9 cellular contexts compared by ENCODE assay signal in the genomic region with DNA sequence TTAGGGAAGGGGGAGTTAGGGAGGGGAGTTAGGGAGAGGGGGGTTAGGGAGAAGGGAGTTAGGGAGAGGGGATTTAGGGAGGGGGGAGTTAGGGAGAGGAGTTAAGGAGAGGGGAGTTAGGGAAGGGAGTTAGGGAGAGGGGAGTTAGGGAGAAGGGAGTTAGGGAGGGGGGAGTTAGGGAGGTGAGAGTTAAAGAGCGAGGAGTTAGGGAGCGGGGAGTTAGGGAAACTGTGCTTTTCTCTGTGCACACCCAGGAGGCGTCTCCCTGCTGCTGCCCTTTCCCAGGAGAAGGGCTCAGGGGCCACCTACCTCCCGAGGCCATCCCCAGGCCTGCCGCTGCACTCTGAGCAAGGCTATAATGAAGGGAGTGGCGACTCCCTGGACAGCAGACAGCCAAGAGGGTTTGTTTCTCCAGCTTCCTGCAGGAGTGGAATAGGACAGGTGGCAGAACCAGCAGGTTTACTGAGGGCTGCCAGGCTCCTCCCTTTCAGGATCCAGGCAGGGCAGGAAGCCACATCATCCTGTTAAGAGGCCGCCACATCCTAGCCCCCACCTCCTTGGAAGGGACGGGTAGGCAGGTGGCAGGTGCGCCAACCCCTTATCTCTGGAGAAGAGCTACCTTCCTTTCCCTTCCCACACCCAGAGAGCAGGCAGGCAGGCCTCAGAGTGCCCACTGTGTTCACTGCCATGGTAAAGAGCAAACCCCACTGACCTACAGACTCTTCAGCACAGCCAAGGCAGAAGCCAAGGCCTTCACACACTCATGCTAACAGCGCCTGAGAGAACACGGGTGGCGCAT. TPM values are rescaled to one million over a fixed set of nuclear protein-coding genes. Genes with fewer than 3 reads are reported as not detected.
DNase-seq lines count a peak whose midpoint lies in the region; FAIRE-seq and TF ChIP-seq lines count a peak whose summit lies in the region.
"Had no signal": no experiment of that assay in that cellular context is flagged by ENCODE, and none has a peak within 500 bp of the region (broad histone marks: within the 10 kb centered on the region; RNA-seq: fewer than 3 reads in every experiment).

No MANE protein-coding gene starts in this region.

- BruUV-seq in A673 (replicated peaks; lab: Mats Ljungman, UMichigan), result no TSS peak

- peaks cover 9% of the 10 kb centered on the region for H3K36me3 ChIP-seq in CD4-positive, alpha-beta memory T cell (ENCODE audit: insufficient read depth, low read length)
- H3K36me3 ChIP-seq in A673 (ENCODE audit: insufficient read depth, low read length, poor library complexity, severe bottlenecking), result no peaks in the 10 kb centered on the region

- TF ChIP-seq CTCF in mesothelial cell of epicardium (IDR thresholded peaks at IDR 0.05; ENCODE audit: unreplicated experiment) (no peak), A673 (conservative IDR thresholded peaks at IDR 0.05; ENCODE audit: low read depth, low read length) (no peak)

- H3K36me3 Mint-ChIP-seq in CD4-positive, alpha-beta memory T cell, result peaks cover 2 to 35% of the 10 kb centered on the region in 2 donors
- H3K36me3 Mint-ChIP-seq in activated CD4-positive, alpha-beta memory T cell treated with anti-CD3 and anti-CD28 coated beads, Interleukin-2, amount 10 ng/mL, durations not matched to agents 7 days and 5 days (ENCODE audit: low read depth), result peaks cover 30% of the 10 kb centered on the region
- H3K36me3 Mint-ChIP-seq in mesothelial cell of epicardium, result peaks cover 5% of the 10 kb centered on the region

- H3K9me3 Mint-ChIP-seq in CD4-positive, alpha-beta memory T cell, result peaks cover 0 to 5% (median 0%) of the 10 kb centered on the region in 8 donors
- no peaks in the 10 kb centered on the region for H3K9me3 Mint-ChIP-seq in activated CD4-positive, alpha-beta memory T cell treated with anti-CD3 and anti-CD28 coated beads, Interleukin-2, amount 10 ng/mL, durations not matched to agents 7 days and 5 days
- H3K9me3 Mint-ChIP-seq in mesothelial cell of epicardium, result no peaks in the 10 kb centered on the region
- H3K9me3 Mint-ChIP-seq: stimulated activated naive CD8-positive, alpha-beta T cell treated with anti-CD3 and anti-CD28 coated beads, Interleukin-15, Interleukin-2, amounts not matched to agents 100 ng/mL and 50 ng/mL, for 24 hours had no signal

- H3K4me3 ChIP-seq in CD4-positive, alpha-beta memory T cell (ENCODE audit: low read length in 2 of 2), result no peak overlapping the region
- no peak overlapping the region for H3K4me3 ChIP-seq in A673 (ENCODE audit: low read depth, low read length, poor library complexity, severe bottlenecking)

- no peak for TF ChIP-seq POLR2A in GM12891 (IDR thresholded peaks at IDR 0.05; ENCODE audit: low read depth, low read length)

- H3K4me1 ChIP-seq in CD4-positive, alpha-beta memory T cell (ENCODE audit: insufficient read depth, low read length), result peaks cover 48% of the 10 kb centered on the region
- H3K4me1 ChIP-seq in A673 (ENCODE audit: insufficient read depth, low read length, poor library complexity, severe bottlenecking), result peaks cover 4% of the 10 kb centered on the region

- POLR2A ChIA-PET in CD4-positive, alpha-beta memory T cell (lab: Charles Lee; ENCODE audit: partially characterized antibody), result no interaction called here
- POLR2A ChIA-PET in activated CD4-positive, alpha-beta memory T cell treated with anti-CD3 and anti-CD28 coated beads, Interleukin-2, amount 10 ng/mL, durations not matched to agents 7 days and 5 days (lab: Charles Lee), result no interaction called here
- POLR2A ChIA-PET in A673 (lab: Charles Lee; ENCODE audit: low non-redundant PET), result interaction anchor here (0.6 kb wide), 1 partner anchor 1068 kb away, joined by 5 read pairs; no protein-coding TSS in a partner anchor

- H3K27me3 Mint-ChIP-seq in CD4-positive, alpha-beta memory T cell, result no peaks in the 10 kb centered on the region
- no peaks in the 10 kb centered on the region for H3K27me3 Mint-ChIP-seq in activated CD4-positive, alpha-beta memory T cell treated with anti-CD3 and anti-CD28 coated beads, Interleukin-2, amount 10 ng/mL, durations not matched to agents 7 days and 5 days
- H3K27me3 Mint-ChIP-seq in mesothelial cell of epicardium (ENCODE audit: low read depth), result no peaks in the 10 kb centered on the region
- H3K27me3 Mint-ChIP-seq: stimulated activated naive CD8-positive, alpha-beta T cell treated with anti-CD3 and anti-CD28 coated beads, Interleukin-15, Interleukin-2, amounts not matched to agents 100 ng/mL and 50 ng/mL, for 24 hours had no signal

- intact Hi-C loops in CD4-positive, alpha-beta memory T cell (cut with micrococcal nuclease), result no loop called here
- intact Hi-C loops in A673 (cut with micrococcal nuclease; ENCODE audit: unreplicated experiment), result no loop called here

- DNase-seq in CD4-positive, alpha-beta memory T cell, result peak in 4 of 5 donors; percentile 16 to 26 (median 18)
- peak; percentile 75 for DNase-seq in NCI-H1105 (lab: John Stamatoyannopoulos, UW)
- peak; percentile 35 for DNase-seq in activated CD4-positive, alpha-beta memory T cell treated with anti-CD3 and anti-CD28 coated beads, Interleukin-2, amount 10 ng/mL, durations not matched to agents 7 days and 5 days
- no peak for DNase-seq in mesothelial cell of epicardium (ENCODE audit: low spot score in 2 of 2, unreplicated experiment in 2 of 2)
- no peak for DNase-seq in NCI-H2227 treated with DMSO at 0.1 percent for 48 hours (lab: John Stamatoyannopoulos, UW)
- no peak for DNase-seq in A673 (ENCODE audit: low spot score)
- DNase-seq in GM12891 (ENCODE audit: insufficient read length, low spot score), result no peak
- DNase-seq in AG08396 (ENCODE audit: low spot score), result no peak

- peak overlapping the region; percentile 42 to 85 (median 67) for H3K27ac Mint-ChIP-seq in CD4-positive, alpha-beta memory T cell
- H3K27ac Mint-ChIP-seq in activated CD4-positive, alpha-beta memory T cell treated with anti-CD3 and anti-CD28 coated beads, Interleukin-2, amount 10 ng/mL, durations not matched to agents 7 days and 5 days, result peak overlapping the region; percentile 48
- peak overlapping the region; percentile 47 for H3K27ac Mint-ChIP-seq in mesothelial cell of epicardium
- H3K27ac Mint-ChIP-seq: stimulated activated naive CD8-positive, alpha-beta T cell treated with anti-CD3 and anti-CD28 coated beads, Interleukin-15, Interleukin-2, amounts not matched to agents 100 ng/mL and 50 ng/mL, for 24 hours had no signal

- CTCF ChIA-PET in CD4-positive, alpha-beta memory T cell (lab: Charles Lee; ENCODE audit: partially characterized antibody), result interaction anchor here (1.6 kb wide), 1 partner anchor 9 kb away, joined by 5 read pairs; no protein-coding TSS in a partner anchor
- CTCF ChIA-PET in activated CD4-positive, alpha-beta memory T cell treated with anti-CD3 and anti-CD28 coated beads, Interleukin-2, amount 10 ng/mL, durations not matched to agents 7 days and 5 days (lab: Charles Lee), result no interaction called here
- CTCF ChIA-PET in A673 (lab: Charles Lee), result no interaction called here

- FAIRE-seq in GM12891 (lab: Jason Lieb, UNC), result no peak

- H3K27me3 ChIP-seq in CD4-positive, alpha-beta memory T cell (ENCODE audit: insufficient read depth, low read length), result no peaks in the 10 kb centered on the region
- no peaks in the 10 kb centered on the region for H3K27me3 ChIP-seq in A673 (replicated peaks; ENCODE audit: insufficient read depth, low read depth, low read length, poor library complexity)

- H3K27ac ChIP-seq in CD4-positive, alpha-beta memory T cell (ENCODE audit: low read depth, low read length), result peak overlapping the region; percentile 13
- H3K27ac ChIP-seq in A673 (ENCODE audit: low read depth, low read length, poor library complexity, severe bottlenecking), result no peak overlapping the region

- peak overlapping the region in 7 of 8 donors; percentile 17 to 63 (median 47) for H3K4me3 Mint-ChIP-seq in CD4-positive, alpha-beta memory T cell
- H3K4me3 Mint-ChIP-seq in activated CD4-positive, alpha-beta memory T cell treated with anti-CD3 and anti-CD28 coated beads, Interleukin-2, amount 10 ng/mL, durations not matched to agents 7 days and 5 days, result no peak overlapping the region
- no peak overlapping the region for H3K4me3 Mint-ChIP-seq in mesothelial cell of epicardium
- H3K4me3 Mint-ChIP-seq: stimulated activated naive CD8-positive, alpha-beta T cell treated with anti-CD3 and anti-CD28 coated beads, Interleukin-15, Interleukin-2, amounts not matched to agents 100 ng/mL and 50 ng/mL, for 24 hours had no signal

- peaks cover 35 to 57% (median 49%) of the 10 kb centered on the region in 4 donors for H3K4me1 Mint-ChIP-seq in CD4-positive, alpha-beta memory T cell
- peaks cover 44% of the 10 kb centered on the region for H3K4me1 Mint-ChIP-seq in activated CD4-positive, alpha-beta memory T cell treated with anti-CD3 and anti-CD28 coated beads, Interleukin-2, amount 10 ng/mL, durations not matched to agents 7 days and 5 days
- peaks cover 23% of the 10 kb centered on the region for H3K4me1 Mint-ChIP-seq in mesothelial cell of epicardium

- H3K9me3 ChIP-seq in CD4-positive, alpha-beta memory T cell (ENCODE audit: control insufficient read depth in 1 of 2, low read length in 2 of 2), result no peaks in the 10 kb centered on the region
- no peaks in the 10 kb centered on the region for H3K9me3 ChIP-seq in A673 (ENCODE audit: low read depth, low read length, poor library complexity, severe bottlenecking)

TF ChIP-seq in GM12891, 5 proteins besides CTCF, POLR2A, EP300 and RAD21 (continues in another document):
- TF ChIP-seq POLR2AphosphoS5 (IDR thresholded peaks at IDR 0.05; ENCODE audit: low read depth, low read length) (no peak), SPI1 (IDR thresholded peaks at IDR 0.05; ENCODE audit: low read depth, low read length) (no peak)

RNA-seq across cellular contexts. Expression of a gene that starts 4.3 kb away (rescaled TPM):
- total RNA-seq in CD4-positive, alpha-beta memory T cell, result 10 to 100 TPM; 57.9 to 59.4 TPM
- polyA plus RNA-seq in CD4-positive, alpha-beta memory T cell, result 10 to 100 TPM in 1 of 2 donors, 1 to 10 TPM in 1; 7.2 to 10.5 TPM
- total RNA-seq in activated CD4-positive, alpha-beta memory T cell treated with anti-CD3 and anti-CD28 coated beads, Interleukin-2, amount 10 ng/mL, durations not matched to agents 7 days and 5 days, result 10 to 100 TPM; 78.4 to 81.1 TPM
- total RNA-seq in mesothelial cell of epicardium (64.2 to 79.3 TPM (median 68.2 TPM) in 3 replicates), A673 (2021) (54.2 and 67.9 TPM in 2 replicates)
- polyA plus RNA-seq in GM12891 (2012; ENCODE audit: low read depth, missing spikeins), result 24.6 TPM

RNA-seq across cellular contexts. Expression of a gene that starts 18.7 kb away (rescaled TPM):
- not detected for total RNA-seq in CD4-positive, alpha-beta memory T cell
- polyA plus RNA-seq in CD4-positive, alpha-beta memory T cell, result not detected
- total RNA-seq in activated CD4-positive, alpha-beta memory T cell treated with anti-CD3 and anti-CD28 coated beads, Interleukin-2, amount 10 ng/mL, durations not matched to agents 7 days and 5 days, result not detected
- total RNA-seq in mesothelial cell of epicardium (21.9 to 22.1 TPM (median 22.1 TPM) in 3 replicates), A673 (2021) (3.8 and 6.3 TPM in 2 replicates)
- 0.05 TPM for polyA plus RNA-seq in GM12891 (2012; ENCODE audit: low read depth, missing spikeins)

RNA-seq across cellular contexts. Expression of a gene that starts 25.5 kb away (rescaled TPM):
- total RNA-seq in CD4-positive, alpha-beta memory T cell, result 10 to 100 TPM; 44.8 to 45.5 TPM
- 10 to 100 TPM; 56.4 to 70.7 TPM for polyA plus RNA-seq in CD4-positive, alpha-beta memory T cell
- total RNA-seq in activated CD4-positive, alpha-beta memory T cell treated with anti-CD3 and anti-CD28 coated beads, Interleukin-2, amount 10 ng/mL, durations not matched to agents 7 days and 5 days, result 100 to 1,000 TPM; 209 to 219 TPM
- 373 to 393 TPM (median 375 TPM) in 3 replicates for total RNA-seq in mesothelial cell of epicardium
- total RNA-seq in A673 (2021), result 295 and 324 TPM in 2 replicates
- 7.1 TPM for polyA plus RNA-seq in GM12891 (2012; ENCODE audit: low read depth, missing spikeins)

Comparison
In these comparisons a context has a peak if more than half of its experiments do, and no peak if none do; other contexts are left out.
1. DNase-seq: peak in CD4-positive, alpha-beta memory T cell (4 of 5), NCI-H1105 (single experiment) and activated CD4-positive, alpha-beta memory T cell treated with anti-CD3 and anti-CD28 coated beads, Interleukin-2, amount 10 ng/mL, durations not matched to agents 7 days and 5 days (single experiment); none in mesothelial cell of epicardium (0 of 2), NCI-H2227 treated with DMSO at 0.1 percent for 48 hours (single experiment), A673 (single experiment), GM12891 (single experiment) and AG08396 (single experiment).
2. H3K4me3 Mint-ChIP-seq: peak in CD4-positive, alpha-beta memory T cell (7 of 8); none in activated CD4-positive, alpha-beta memory T cell treated with anti-CD3 and anti-CD28 coated beads, Interleukin-2, amount 10 ng/mL, durations not matched to agents 7 days and 5 days (single experiment) and mesothelial cell of epicardium (single experiment).
3. Peak in every context shown above with its lines, with median percentiles within 50 percentile points of each other: H3K27ac Mint-ChIP-seq.